19 cellular contexts compared by ENCODE assay signal in the genomic region with DNA sequence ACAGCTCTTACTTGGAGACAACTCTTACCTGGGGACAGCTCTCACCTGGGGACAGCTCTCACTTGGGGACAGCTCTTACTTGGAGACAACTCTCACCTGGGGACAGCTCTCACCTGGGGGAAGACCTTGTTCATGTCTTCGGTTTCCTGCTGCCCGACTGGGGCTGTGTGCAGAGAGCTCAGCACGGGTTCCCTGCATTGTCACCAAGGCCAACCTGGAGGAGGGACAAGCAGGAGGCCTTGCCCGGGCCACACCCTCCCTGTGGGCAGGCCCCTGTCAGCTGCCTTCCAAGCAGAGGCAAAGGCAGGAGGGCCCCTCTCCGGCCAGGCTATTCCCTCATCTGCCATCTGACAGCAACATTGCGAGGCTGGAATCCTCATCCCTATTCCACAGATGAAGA. TPM values are rescaled to one million over a fixed set of nuclear protein-coding genes. Genes with fewer than 3 reads are reported as not detected.
DNase-seq lines count a peak whose midpoint lies in the region; ATAC-seq, FAIRE-seq and TF ChIP-seq lines count a peak whose summit lies in the region.
"Had no signal": no experiment of that assay in that cellular context is flagged by ENCODE, and none has a peak within 500 bp of the region (broad histone marks: within the 10 kb centered on the region; RNA-seq: fewer than 3 reads in every experiment).

Gene LDLRAD1, minus strand, starts transcription at position 208 of the 400 bp plus-strand sequence. Its CDS starts 74 bp downstream, at position 134.

- H3K4me1 ChIP-seq in adrenal gland (replicated peaks in 1 of 2) (peaks cover 0 to 3% of the 10 kb centered on the region in 2 donors), right lobe of liver (peaks cover 0 to 19% (median 0%) of the 10 kb centered on the region in 4 donors), upper lobe of right lung (no peaks in the 10 kb centered on the region)

- FAIRE-seq in HTR-8/SVneo (lab: Jason Lieb, UNC), result no peak
- FAIRE-seq: bronchial epithelial cell, keratinocyte had no signal

- WGBS in adrenal gland, 4 donors, result 14 to 34% (median 26%) methylated on average over 3 to 6 of the region's 6 CpGs
- WGBS in right lobe of liver (ENCODE audit: insufficient coverage, low coverage, low lambda C conversion rate, missing lambda C conversion rate), result 60% methylated on average over 4 of the region's 6 CpGs

- intact Hi-C loops in adrenal gland (cut with DNase I), result no loop called here
- intact Hi-C loops in right lobe of liver (cut with DNase I), result no loop called here
- intact Hi-C loops in upper lobe of right lung (cut with DNase I), result no loop called here
- intact Hi-C loops in dorsolateral prefrontal cortex (cut with DNase I), result no loop called here

- ATAC-seq in right lobe of liver (peak in 3 of 4 donors; percentile 6 to 35 (median 28)), upper lobe of right lung (peak; percentile 36)
- ATAC-seq: activated naive CD4-positive, alpha-beta T cell treated with anti-CD3 and anti-CD28 coated beads, Interleukin-2, amount 50 U/mL, for 72 hours; effector memory CD8-positive, alpha-beta T cell; PC-3 had no signal

- TF ChIP-seq POLR2A in adrenal gland (IDR thresholded peaks at IDR 0.05), result peak in 1 of 2 donors; percentile 34
- TF ChIP-seq POLR2A in right lobe of liver (IDR thresholded peaks at IDR 0.05), result no peak

- DNase-seq in activated effector memory CD4-positive, alpha-beta T cell treated with anti-CD3 and anti-CD28 coated beads, Interleukin-2, amount 50 U/mL, for 16 hours, result peak; percentile 60
- no peak for DNase-seq in activated effector memory CD4-positive, alpha-beta T cell treated with Interleukin-2 at 50 U/mL for 16 hours
- DNase-seq in adrenal gland, result peak; percentile 35 to 82 (median 71)
- DNase-seq in right lobe of liver, result peak in 2 of 3 donors; percentile 37 to 45
- no peak for DNase-seq in upper lobe of right lung
- DNase-seq in HTR-8/SVneo (ENCODE audit: insufficient read length, low spot score), result no peak
- DNase-seq in DMS79 treated with DMSO at 0.1 percent for 48 hours (lab: John Stamatoyannopoulos, UW), result no peak
- no peak for DNase-seq in dorsolateral prefrontal cortex
- DNase-seq: COR-L47; effector memory CD8-positive, alpha-beta T cell; NCI-H1092 treated with DMSO at 0.1 percent for 48 hours; NCI-H226; PC-3; retina; stimulated activated CD4-positive, alpha-beta T cell treated with anti-CD3 and anti-CD28 coated beads, Interleukin-2, amount 100 ng/mL, for 24 hours had no signal

- H3K27ac ChIP-seq in adrenal gland, result no peak within 1 kb of the TSS
- H3K27ac ChIP-seq in right lobe of liver, result peak within 1 kb of the TSS in 1 of 3 donors; percentile 12
- no peak within 1 kb of the TSS for H3K27ac ChIP-seq in upper lobe of right lung
- no peak within 1 kb of the TSS for H3K27ac ChIP-seq in dorsolateral prefrontal cortex

- H3K9me3 ChIP-seq in adrenal gland (replicated peaks in 1 of 3) (no peaks in the 10 kb centered on the region), right lobe of liver (no peaks in the 10 kb centered on the region), upper lobe of right lung (no peaks in the 10 kb centered on the region)

- no peaks in the 10 kb centered on the region for H3K36me3 ChIP-seq in adrenal gland (replicated peaks in 1 of 2)
- H3K36me3 ChIP-seq in right lobe of liver, result no peaks in the 10 kb centered on the region
- H3K36me3 ChIP-seq in upper lobe of right lung, result no peaks in the 10 kb centered on the region

- TF ChIP-seq CTCF in adrenal gland (IDR thresholded peaks at IDR 0.05), result no peak
- TF ChIP-seq CTCF in right lobe of liver (IDR thresholded peaks at IDR 0.05), result no peak
- no peak for TF ChIP-seq CTCF in upper lobe of right lung (IDR thresholded peaks at IDR 0.05)
- TF ChIP-seq CTCF in dorsolateral prefrontal cortex (IDR thresholded peaks at IDR 0.05 in 54 of 56, conservative IDR thresholded peaks at IDR 0.05 in 2 of 56; ENCODE audit: low read depth in 1 of 56, partially characterized antibody in 56 of 56), result no peak

- H3K27me3 ChIP-seq in adrenal gland (no peaks in the 10 kb centered on the region), right lobe of liver (no peaks in the 10 kb centered on the region), upper lobe of right lung (peaks cover 4% of the 10 kb centered on the region), dorsolateral prefrontal cortex (peaks cover 0 to 9% (median 0%) of the 10 kb centered on the region in 45 donors)

- H3K4me3 ChIP-seq in adrenal gland (no peak within 1 kb of the TSS), right lobe of liver (no peak within 1 kb of the TSS), upper lobe of right lung (no peak within 1 kb of the TSS), dorsolateral prefrontal cortex (no peak within 1 kb of the TSS)

RNA-seq across cellular contexts. Expression of gene LDLRAD1, which starts in this region (rescaled TPM):
- total RNA-seq in adrenal gland, result 1 to 10 TPM in 4 of 8 donors, under 1 TPM in 3, not detected in 1; 0.39 to 2.9 (median 1.8) TPM
- 1 to 10 TPM in 1 of 3 donors, under 1 TPM in 2; 0.32 to 1.3 (median 0.54) TPM for polyA plus RNA-seq in adrenal gland
- under 1 TPM in 2 of 6 experiments, not detected in 4; 0.44 to 0.57 TPM for total RNA-seq in right lobe of liver
- total RNA-seq in upper lobe of right lung, result 0.41 TPM
- total RNA-seq in dorsolateral prefrontal cortex, result 1 to 10 TPM in 1 of 120 experiments, under 1 TPM in 1, not detected in 118; 0.23 to 1.0 TPM
- total RNA-seq: activated naive CD4-positive, alpha-beta T cell treated with anti-CD3 and anti-CD28 coated beads, Interleukin-2, amount 50 U/mL, for 72 hours; PC-3; urinary bladder had no signal
- polyA plus RNA-seq: keratinocyte, urinary bladder had no signal

Comparison
In these comparisons a context has a peak if more than half of its experiments do, and no peak if none do; other contexts are left out.
1. DNase-seq: peak in activated effector memory CD4-positive, alpha-beta T cell treated with anti-CD3 and anti-CD28 coated beads, Interleukin-2, amount 50 U/mL, for 16 hours (single experiment) and adrenal gland (7 of 7); none in activated effector memory CD4-positive, alpha-beta T cell treated with Interleukin-2 at 50 U/mL for 16 hours (single experiment), upper lobe of right lung (single experiment), HTR-8/SVneo (single experiment), DMS79 treated with DMSO at 0.1 percent for 48 hours (single experiment) and dorsolateral prefrontal cortex (0 of 10).
2. Peak in DNase-seq and ATAC-seq in right lobe of liver; RNA of the gene not detected or under 1 TPM.
3. Peak in ATAC-seq in upper lobe of right lung; RNA of the gene not detected or under 1 TPM.